In genomic region chr6:152004036-152004566, GRCh38 we compare ENCODE assay signal across 31 cellular contexts.
DNase-seq lines count a peak whose midpoint lies in the region; ATAC-seq and TF ChIP-seq lines count a peak whose summit lies in the region.
"Had no signal": no experiment of that assay in that cellular context is flagged by ENCODE, and none has a peak within 500 bp of the region (broad histone marks: within the 10 kb centered on the region; RNA-seq: fewer than 3 reads in every experiment).

No MANE protein-coding gene starts in this region.

- H3K4me3 ChIP-seq in AG10803 (ENCODE audit: low read length) (no peak overlapping the region), brain microvascular endothelial cell (ENCODE audit: low read depth, low read length) (no peak overlapping the region), heart left ventricle (no peak overlapping the region), adrenal gland (no peak overlapping the region), testis (no peak overlapping the region)
- H3K4me3 ChIP-seq: heart right ventricle, K562, Peyer's patch, psoas muscle, upper lobe of right lung had no signal

- no peak overlapping the region for H3K27ac ChIP-seq in brain microvascular endothelial cell
- no peak overlapping the region for H3K27ac ChIP-seq in heart left ventricle
- H3K27ac ChIP-seq in adrenal gland: no peak overlapping the region
- H3K27ac ChIP-seq in testis: no peak overlapping the region
- H3K27ac ChIP-seq: C4-2B, heart right ventricle, Peyer's patch, psoas muscle, upper lobe of right lung had no signal

- no peaks in the 10 kb centered on the region for H3K36me3 ChIP-seq in brain microvascular endothelial cell (replicated peaks)
- no peaks in the 10 kb centered on the region for H3K36me3 ChIP-seq in heart left ventricle
- no peaks in the 10 kb centered on the region for H3K36me3 ChIP-seq in adrenal gland (replicated peaks in 1 of 2)
- no peaks in the 10 kb centered on the region for H3K36me3 ChIP-seq in testis (ENCODE audit: low read depth, missing control alignments)
- H3K36me3 ChIP-seq: heart right ventricle, Peyer's patch, upper lobe of right lung had no signal

- intact Hi-C loops in heart left ventricle (cut with DNase I): no loop called here
- intact Hi-C loops in adrenal gland (cut with DNase I): no loop called here
- intact Hi-C loops in testis (cut with DNase I; ENCODE audit: low total_unique reads): no loop called here

- no peaks in the 10 kb centered on the region for H3K27me3 ChIP-seq in brain microvascular endothelial cell (replicated peaks)
- H3K27me3 ChIP-seq in heart left ventricle: no peaks in the 10 kb centered on the region
- no peaks in the 10 kb centered on the region for H3K27me3 ChIP-seq in adrenal gland
- no peaks in the 10 kb centered on the region for H3K27me3 ChIP-seq in testis
- H3K27me3 ChIP-seq: heart right ventricle, Peyer's patch, upper lobe of right lung had no signal

- ATAC-seq in heart left ventricle: no peak
- ATAC-seq: activated CD8-positive, alpha-beta T cell treated with anti-CD3 and anti-CD28 coated beads for 36 hours; heart right ventricle; K562; naive thymus-derived CD8-positive, alpha-beta T cell; psoas muscle; stimulated activated effector memory CD8-positive, alpha-beta T cell treated with anti-CD3 and anti-CD28 coated beads, Interleukin-12 subunit alpha, Interleukin-12 subunit beta, amount 100 ng/mL, for 72 hours; upper lobe of right lung had no signal

- no peaks in the 10 kb centered on the region for H3K9me3 ChIP-seq in heart left ventricle
- H3K9me3 ChIP-seq in adrenal gland (replicated peaks in 1 of 3): no peaks in the 10 kb centered on the region
- no peaks in the 10 kb centered on the region for H3K9me3 ChIP-seq in testis
- H3K9me3 ChIP-seq: heart right ventricle, Peyer's patch, psoas muscle, upper lobe of right lung had no signal

- H3K4me1 ChIP-seq in heart left ventricle (no peaks in the 10 kb centered on the region), adrenal gland (replicated peaks in 1 of 2) (no peaks in the 10 kb centered on the region), testis (no peaks in the 10 kb centered on the region)
- H3K4me1 ChIP-seq: heart right ventricle, Peyer's patch, upper lobe of right lung had no signal

- WGBS in heart left ventricle, 4 donors: 87 to 93% (median 91%) methylated on average over 1 of the region's 1 CpG
- 87 to 100% (median 93%) methylated on average over 1 of the region's 1 CpG for WGBS in adrenal gland, 4 donors
- WGBS in testis, 2 donors: 93 to 94% methylated on average over 1 of the region's 1 CpG

- peak; percentile 48 for DNase-seq in AG10803 (ENCODE audit: low read depth)
- peak; percentile 66 for DNase-seq in LHCN-M2 (ENCODE audit: low read depth)
- DNase-seq in brain microvascular endothelial cell: peak; percentile 4
- DNase-seq in kidney tubule cell (ENCODE audit: low spot score): peak; percentile 43
- no peak for DNase-seq in heart left ventricle
- DNase-seq in adrenal gland: no peak
- no peak for DNase-seq in middle frontal gyrus (ENCODE audit: extremely low spot score, low spot score)
- DNase-seq in testis: no peak
- DNase-seq: 8988T; activated CD4-positive, alpha-beta T cell treated with anti-CD3 and anti-CD28 coated beads for 1 hour; activated CD8-positive, alpha-beta memory T cell treated with anti-CD3 and anti-CD28 coated beads, Interleukin-2, amount 50 U/mL, for 48 hours; activated CD8-positive, alpha-beta T cell treated with anti-CD3 and anti-CD28 coated beads for 36 hours; activated naive CD4-positive, alpha-beta T cell treated with anti-CD3 and anti-CD28 coated beads for 36 hours; COR-L47; DMS53; effector CD4-positive, alpha-beta T cell; GF-D8; heart right ventricle; naive thymus-derived CD8-positive, alpha-beta T cell; NCI-H1436; NCI-H2081 treated with DMSO at 0.1 percent for 48 hours; NCI-H226; NCI-H69; occipital lobe; Peyer's patch; psoas muscle; SIG-M5; upper lobe of right lung had no signal

- in situ Hi-C loops in brain microvascular endothelial cell (cut with HindIII; ENCODE audit: low pct_ligation_motif_present, low sequenced_read_pairs): no loop called here

- TF ChIP-seq POLR2A in heart left ventricle (IDR thresholded peaks at IDR 0.05): no peak
- no peak for TF ChIP-seq POLR2A in adrenal gland (IDR thresholded peaks at IDR 0.05)
- no peak for TF ChIP-seq POLR2A in testis (IDR thresholded peaks at IDR 0.05)

- TF ChIP-seq CTCF in AG10803 (conservative IDR thresholded peaks at IDR 0.05; ENCODE audit: low read length) (no peak), brain microvascular endothelial cell (IDR thresholded peaks at IDR 0.05; ENCODE audit: low read depth, low read length, missing control alignments) (no peak), heart left ventricle (IDR thresholded peaks at IDR 0.05) (no peak), adrenal gland (IDR thresholded peaks at IDR 0.05) (no peak), testis (IDR thresholded peaks at IDR 0.05) (no peak)

Comparison
In these comparisons a context has a peak if more than half of its experiments do, and no peak if none do; other contexts are left out.
1. DNase-seq: peak in AG10803 (single experiment), LHCN-M2 (single experiment), brain microvascular endothelial cell (single experiment) and kidney tubule cell (single experiment); none in heart left ventricle (0 of 5), adrenal gland (0 of 7), middle frontal gyrus (single experiment) and testis (single experiment).